ENCODE assay signal across 1 cellular context in genomic region chr1:18580676-18581419, GRCh38.
TF ChIP-seq lines count a peak whose summit lies in the region.

No MANE protein-coding gene starts in this region.

TF ChIP-seq in HepG2, 621 proteins besides CTCF, POLR2A, EP300 and RAD21:
- TF ChIP-seq LRRFIP1 (CRISPR knock-in tag; conservative IDR thresholded peaks at IDR 0.05) (no peak), ZNF768 (CRISPR knock-in tag; IDR thresholded peaks at IDR 0.05) (peak; percentile 82), ZNF549 (CRISPR knock-in tag; IDR thresholded peaks at IDR 0.05) (no peak)
